Comparison of ENCODE assay signal across 9 cellular contexts in genomic region chr14:64970776-64971451, GRCh38. TPM values are rescaled to one million over a fixed set of nuclear protein-coding genes. Genes with fewer than 3 reads are reported as not detected.
A peak's percentile ranks its signal among the peaks of the same experiment; 100 is the strongest.
DNase-seq lines count a peak whose midpoint lies in the region; ATAC-seq, FAIRE-seq and TF ChIP-seq lines count a peak whose summit lies in the region.
"Had no signal": no experiment of that assay in that cellular context is flagged by ENCODE, and none has a peak within 500 bp of the region (broad histone marks: within the 10 kb centered on the region; RNA-seq: fewer than 3 reads in every experiment).

No MANE protein-coding gene starts in this region.

- no peak for ATAC-seq in activated naive CD4-positive, alpha-beta T cell treated with anti-CD3 and anti-CD28 coated beads, Interleukin-2, amount 50 U/mL, for 72 hours
- peak; percentile 3 to 23 for ATAC-seq in lower lobe of right lung

- H3K4me1 ChIP-seq in ascending aorta: peaks cover 9 to 12% of the 10 kb centered on the region in 2 donors
- peaks cover 12% of the 10 kb centered on the region for H3K4me1 ChIP-seq in lower lobe of right lung
- peaks cover 1% of the 10 kb centered on the region for H3K4me1 ChIP-seq in urinary bladder (ENCODE audit: insufficient read depth)

- H3K36me3 ChIP-seq in ascending aorta: no peaks in the 10 kb centered on the region
- no peaks in the 10 kb centered on the region for H3K36me3 ChIP-seq in lower lobe of right lung
- no peaks in the 10 kb centered on the region for H3K36me3 ChIP-seq in urinary bladder (ENCODE audit: insufficient read depth)

- H3K27me3 ChIP-seq in ascending aorta: no peaks in the 10 kb centered on the region
- H3K27me3 ChIP-seq in lower lobe of right lung (ENCODE audit: low read depth): no peaks in the 10 kb centered on the region

- H3K4me3 ChIP-seq in ascending aorta: peak overlapping the region; percentile 69 to 77
- H3K4me3 ChIP-seq in lower lobe of right lung: peak overlapping the region; percentile 69
- peak overlapping the region; percentile 69 for H3K4me3 ChIP-seq in urinary bladder (ENCODE audit: low read depth, low read length)

- H3K27ac ChIP-seq in ascending aorta (no peak overlapping the region), lower lobe of right lung (peak overlapping the region; percentile 36), urinary bladder (ENCODE audit: low read depth) (peak overlapping the region; percentile 29)

- WGBS in urinary bladder: 61% methylated on average over 6 of the region's 6 CpGs

- no peak for TF ChIP-seq CTCF in ascending aorta (IDR thresholded peaks at IDR 0.05)
- no peak for TF ChIP-seq CTCF in lower lobe of right lung (IDR thresholded peaks at IDR 0.05)

- intact Hi-C loops in ascending aorta (cut with DNase I): loop anchor here (5.0 kb wide), 1 partner anchor 54 kb away; no protein-coding TSS in a partner anchor
- intact Hi-C loops in lower lobe of right lung (cut with DNase I): no loop called here
- intact Hi-C loops in posterior vena cava (cut with DNase I): no loop called here

- H3K27ac Mint-ChIP-seq in activated naive CD4-positive, alpha-beta T cell treated with anti-CD3 and anti-CD28 coated beads, Interleukin-2, amount 50 U/mL, for 24 hours: peak overlapping the region; percentile 41
- H3K27ac Mint-ChIP-seq in activated naive CD4-positive, alpha-beta T cell treated with anti-CD3 and anti-CD28 coated beads, Interleukin-2, amount 50 U/mL, for 72 hours: no peak overlapping the region

- no peaks in the 10 kb centered on the region for H3K27me3 Mint-ChIP-seq in activated naive CD4-positive, alpha-beta T cell treated with anti-CD3 and anti-CD28 coated beads, Interleukin-2, amount 50 U/mL, for 24 hours

- H3K36me3 Mint-ChIP-seq in activated naive CD4-positive, alpha-beta T cell treated with anti-CD3 and anti-CD28 coated beads, Interleukin-2, amount 50 U/mL, for 24 hours: no peaks in the 10 kb centered on the region
- no peaks in the 10 kb centered on the region for H3K36me3 Mint-ChIP-seq in activated naive CD4-positive, alpha-beta T cell treated with anti-CD3 and anti-CD28 coated beads, Interleukin-2, amount 50 U/mL, for 72 hours

- DNase-seq in activated naive CD4-positive, alpha-beta T cell treated with anti-CD3 and anti-CD28 coated beads, Interleukin-2, amount 50 U/mL, for 72 hours (ENCODE audit: low spot score in 2 of 2): no peak
- DNase-seq in ascending aorta (ENCODE audit: low spot score in 2 of 2) (no peak), lower lobe of right lung (no peak), OCI-M2 (lab: John Stamatoyannopoulos, UW; ENCODE audit: unreplicated experiment) (no peak), posterior vena cava (ENCODE audit: low spot score) (no peak), RCC 7860 (ENCODE audit: low spot score) (no peak)
- DNase-seq: NCI-H2081 treated with DMSO at 0.1 percent for 48 hours had no signal

- FAIRE-seq in RCC 7860 (lab: Jason Lieb, UNC): no peak

- peaks cover 18% of the 10 kb centered on the region for H3K4me1 Mint-ChIP-seq in activated naive CD4-positive, alpha-beta T cell treated with anti-CD3 and anti-CD28 coated beads, Interleukin-2, amount 50 U/mL, for 24 hours

- H3K9me3 ChIP-seq in ascending aorta (no peaks in the 10 kb centered on the region), lower lobe of right lung (no peaks in the 10 kb centered on the region)

- no peaks in the 10 kb centered on the region for H3K9me3 Mint-ChIP-seq in activated naive CD4-positive, alpha-beta T cell treated with anti-CD3 and anti-CD28 coated beads, Interleukin-2, amount 50 U/mL, for 24 hours
- H3K9me3 Mint-ChIP-seq in activated naive CD4-positive, alpha-beta T cell treated with anti-CD3 and anti-CD28 coated beads, Interleukin-2, amount 50 U/mL, for 72 hours: no peaks in the 10 kb centered on the region

- peak overlapping the region; percentile 62 for H3K4me3 Mint-ChIP-seq in activated naive CD4-positive, alpha-beta T cell treated with anti-CD3 and anti-CD28 coated beads, Interleukin-2, amount 50 U/mL, for 24 hours

RNA-seq across cellular contexts. Expression of gene RAB15, which starts 1.2 kb away (rescaled TPM):
- 1 to 10 TPM; 6.5 to 7.0 TPM for total RNA-seq in activated naive CD4-positive, alpha-beta T cell treated with anti-CD3 and anti-CD28 coated beads, Interleukin-2, amount 50 U/mL, for 72 hours
- total RNA-seq in ascending aorta (1.6 TPM), lower lobe of right lung (13.8 TPM), urinary bladder (11.4 TPM), posterior vena cava (1 to 10 TPM; 6.0 to 7.3 TPM)
- polyA plus RNA-seq in urinary bladder: 10.4 TPM

RNA-seq across cellular contexts. Expression of gene FNTB, which starts 15.8 kb away (rescaled TPM):
- total RNA-seq in activated naive CD4-positive, alpha-beta T cell treated with anti-CD3 and anti-CD28 coated beads, Interleukin-2, amount 50 U/mL, for 72 hours: 10 to 100 TPM; 17.2 to 30.9 TPM
- total RNA-seq in ascending aorta (13.9 TPM), lower lobe of right lung (14.0 TPM), urinary bladder (13.0 TPM), posterior vena cava (10 to 100 TPM in 1 of 2 donors, 1 to 10 TPM in 1; 8.0 to 14.8 TPM)
- 12.8 TPM for polyA plus RNA-seq in urinary bladder

RNA-seq across cellular contexts. Expression of gene GPX2, which starts 28.4 kb away (rescaled TPM):
- not detected for total RNA-seq in activated naive CD4-positive, alpha-beta T cell treated with anti-CD3 and anti-CD28 coated beads, Interleukin-2, amount 50 U/mL, for 72 hours
- total RNA-seq in ascending aorta: not detected
- total RNA-seq in lower lobe of right lung: not detected
- total RNA-seq in urinary bladder: 21.0 TPM
- 191 TPM for polyA plus RNA-seq in urinary bladder
- total RNA-seq in posterior vena cava: not detected

RNA-seq across cellular contexts. Expression of gene CHURC1, which starts 56.7 kb away (rescaled TPM):
- total RNA-seq in activated naive CD4-positive, alpha-beta T cell treated with anti-CD3 and anti-CD28 coated beads, Interleukin-2, amount 50 U/mL, for 72 hours: 10 to 100 TPM; 28.4 to 67.5 TPM
- total RNA-seq in ascending aorta: 31.9 TPM
- total RNA-seq in lower lobe of right lung: 72.6 TPM
- 75.5 TPM for total RNA-seq in urinary bladder
- polyA plus RNA-seq in urinary bladder: 69.6 TPM
- total RNA-seq in posterior vena cava: 10 to 100 TPM; 65.4 to 87.3 TPM

Comparison
In these comparisons a context has a peak if more than half of its experiments do, and no peak if none do; other contexts are left out.
1. ATAC-seq: peak in lower lobe of right lung (2 of 2); none in activated naive CD4-positive, alpha-beta T cell treated with anti-CD3 and anti-CD28 coated beads, Interleukin-2, amount 50 U/mL, for 72 hours (0 of 2).
2. H3K27ac ChIP-seq: peak in lower lobe of right lung (single experiment) and urinary bladder (single experiment); none in ascending aorta (0 of 2).
3. RNA of gene GPX2, which starts 28.4 kb away (total RNA-seq): 21.0 TPM in urinary bladder (single experiment); not detected in lower lobe of right lung (single experiment), not detected in activated naive CD4-positive, alpha-beta T cell treated with anti-CD3 and anti-CD28 coated beads, Interleukin-2, amount 50 U/mL, for 72 hours, not detected in ascending aorta (single experiment) and not detected in posterior vena cava; every median in the first group is over 10 times any median in the second.
4. Peak in every context shown above with its lines, with median percentiles within 50 percentile points of each other: H3K4me3 ChIP-seq.